Comparison of ENCODE assay signal across 10 cellular contexts in the genomic region with DNA sequence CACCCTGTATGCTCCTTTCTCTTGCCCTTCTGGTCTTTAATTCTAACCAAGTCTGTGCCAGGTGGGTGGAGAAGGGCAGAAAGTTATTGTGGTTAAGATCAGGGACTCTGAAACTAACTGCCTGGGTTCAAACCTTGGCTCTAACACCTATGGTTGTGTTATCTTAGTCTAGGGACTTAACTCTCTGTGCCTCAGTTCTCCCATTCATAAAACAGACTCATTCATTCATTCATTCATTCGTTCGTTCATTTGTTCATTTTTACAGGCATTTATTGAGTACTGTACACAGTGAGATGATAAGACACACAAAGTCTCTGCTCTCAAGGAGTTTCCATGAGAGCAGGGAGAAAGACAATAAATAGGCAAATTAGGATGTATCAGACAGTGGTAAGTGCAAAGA. TPM values are rescaled to one million over a fixed set of nuclear protein-coding genes. Genes with fewer than 3 reads are reported as not detected.
"Had no signal": no experiment of that assay in that cellular context is flagged by ENCODE, and none has a peak within 500 bp of the region (broad histone marks: within the 10 kb centered on the region; RNA-seq: fewer than 3 reads in every experiment).

No MANE protein-coding gene starts in this region.

- H3K36me3 ChIP-seq: HAP-1 had no signal

- H3K4me3 ChIP-seq: GM23248, HAP-1 had no signal

- H3K27ac Mint-ChIP-seq: HFFc6, IgD-negative memory B cell had no signal

- H3K9ac ChIP-seq: GM23248 had no signal

- H3K9me3 ChIP-seq: HAP-1 had no signal

- H3K36me3 Mint-ChIP-seq: IgD-negative memory B cell had no signal

- H3K27ac ChIP-seq: GM23248, HL-60 had no signal

- FAIRE-seq: HepG2 had no signal

- H3K4me3 Mint-ChIP-seq: HFFc6, IgD-negative memory B cell had no signal

- H3K4me1 ChIP-seq: HAP-1 had no signal

- H3K9me3 Mint-ChIP-seq: HFFc6 had no signal

- ATAC-seq: HCT116, HepG2 had no signal

- H2AFZ ChIP-seq: GM23248 had no signal

- DNase-seq: GM23248, GOT3, H7, HFFc6 had no signal

RNA-seq across cellular contexts. Expression of a gene that starts 30.1 kb away (rescaled TPM):
- total RNA-seq: GM23248, H4, HepG2, HFFc6 had no signal
- polyA plus RNA-seq: GM23248, HepG2, IgD-negative memory B cell had no signal
